Comparison of ENCODE assay signal across 9 cellular contexts in genomic region chr10:84613336-84614021, GRCh38.
DNase-seq lines count a peak whose midpoint lies in the region; ATAC-seq, FAIRE-seq and TF ChIP-seq lines count a peak whose summit lies in the region.
"Had no signal": no experiment of that assay in that cellular context is flagged by ENCODE, and none has a peak within 500 bp of the region (broad histone marks: within the 10 kb centered on the region; RNA-seq: fewer than 3 reads in every experiment).

No MANE protein-coding gene starts in this region.

- H3K9ac ChIP-seq in Loucy (ENCODE audit: low read depth, low read length, poor library complexity, severe bottlenecking) (no peak overlapping the region), SU-DHL-6 (ENCODE audit: low read length) (no peak overlapping the region), iPS-20b (ENCODE audit: low read depth, low read length) (no peak overlapping the region)

- TF ChIP-seq CTCF in GM20000 (IDR thresholded peaks at IDR 0.05; ENCODE audit: extremely low read depth, missing control alignments) (no peak), Loucy (conservative IDR thresholded peaks at IDR 0.05; ENCODE audit: low read length) (peak; percentile 55), SU-DHL-6 (IDR thresholded peaks at IDR 0.05; ENCODE audit: insufficient read depth, low read length, poor library complexity, severe bottlenecking) (peak; percentile 16)

- DNase-seq in Caki2 (ENCODE audit: low read depth) (peak; percentile 46), GM20000 (ENCODE audit: low spot score) (peak; percentile 24), urothelium cell line (ENCODE audit: low spot score) (peak; percentile 71)
- DNase-seq in stimulated activated CD4-positive, alpha-beta T cell treated with anti-CD3 and anti-CD28 coated beads, Interleukin-4, amount 100 ng/mL, for 4 hours = no peak

- H2AFZ ChIP-seq in Loucy (ENCODE audit: low read length) (peak overlapping the region; percentile 67; the same call in 1 of the 2 replicates), SU-DHL-6 (ENCODE audit: low read depth, low read length, severe bottlenecking) (no peak overlapping the region)

- in situ Hi-C loops in Caki2 (cut with HindIII; ENCODE audit: low pct_unique_long_range_greater_than_20kb, low sequenced_read_pairs) = no loop called here

- no peaks in the 10 kb centered on the region for H3K27me3 ChIP-seq in Loucy (ENCODE audit: insufficient read depth, low read length, poor library complexity, severe bottlenecking)
- H3K27me3 ChIP-seq in SU-DHL-6 (ENCODE audit: low read length) = no peaks in the 10 kb centered on the region
- no peaks in the 10 kb centered on the region for H3K27me3 ChIP-seq in iPS-20b (ENCODE audit: insufficient read depth, low read length)

- H3K9me2 ChIP-seq in Loucy (replicated peaks; ENCODE audit: low read depth, low read length) (no peaks in the 10 kb centered on the region), SU-DHL-6 (replicated peaks; ENCODE audit: insufficient read depth, low read length) (no peaks in the 10 kb centered on the region)

- H3F3A ChIP-seq in Loucy (ENCODE audit: low read depth) (no peaks in the 10 kb centered on the region), SU-DHL-6 (ENCODE audit: insufficient read depth) (no peaks in the 10 kb centered on the region)

- no peak for ATAC-seq in GM18505 (IDR thresholded peaks at IDR 0.05; ENCODE audit: unreplicated experiment)

- H3K27ac ChIP-seq in SU-DHL-6 (ENCODE audit: low read depth, low read length) (no peak overlapping the region), iPS-20b (ENCODE audit: low read length) (no peak overlapping the region)
- H3K27ac ChIP-seq: HL-60 had no signal

- H3K79me2 ChIP-seq in Loucy (ENCODE audit: insufficient read depth, low read length) = no peaks in the 10 kb centered on the region
- no peaks in the 10 kb centered on the region for H3K79me2 ChIP-seq in SU-DHL-6 (ENCODE audit: insufficient read depth, low read length)

- TF ChIP-seq POLR2A in GM18505 (IDR thresholded peaks at IDR 0.05; ENCODE audit: borderline replicate concordance, extremely low read depth, insufficient read depth, insufficient read length) = no peak

- H3K4me1 ChIP-seq in Loucy (ENCODE audit: insufficient read depth, low read length, poor library complexity, severe bottlenecking) (no peaks in the 10 kb centered on the region), iPS-20b (ENCODE audit: insufficient read depth, low read length) (no peaks in the 10 kb centered on the region; the same call in 1 of the 2 replicates)

- H3K4me3 ChIP-seq in Loucy (ENCODE audit: low read length, poor library complexity, severe bottlenecking) (no peak overlapping the region), SU-DHL-6 (ENCODE audit: insufficient read depth, low read length, poor library complexity, severe bottlenecking) (no peak overlapping the region), iPS-20b (ENCODE audit: low read length) (peak overlapping the region; percentile 22; the same call in 1 of the 2 replicates)

- FAIRE-seq in urothelium cell line (lab: Jason Lieb, UNC) = no peak

- H3K4me2 ChIP-seq in Loucy (ENCODE audit: low read depth, low read length, poor library complexity, severe bottlenecking) (no peak overlapping the region), SU-DHL-6 (ENCODE audit: low read depth, low read length, poor library complexity, severe bottlenecking) (no peak overlapping the region)

- H3K36me3 ChIP-seq in Loucy (ENCODE audit: insufficient read depth, low read length) = no peaks in the 10 kb centered on the region
- no peaks in the 10 kb centered on the region for H3K36me3 ChIP-seq in SU-DHL-6 (ENCODE audit: low read length)
- H3K36me3 ChIP-seq in iPS-20b (ENCODE audit: insufficient read depth, low read depth, low read length) = no peaks in the 10 kb centered on the region

- H3K9me3 ChIP-seq in Loucy (ENCODE audit: insufficient read depth, low read depth, low read length) (no peaks in the 10 kb centered on the region), SU-DHL-6 (ENCODE audit: insufficient read depth, low read length) (no peaks in the 10 kb centered on the region), iPS-20b (ENCODE audit: insufficient read depth, low read depth, low read length) (no peaks in the 10 kb centered on the region)

- no peaks in the 10 kb centered on the region for H4K20me1 ChIP-seq in Loucy (ENCODE audit: insufficient read depth, low read length, poor library complexity, severe bottlenecking)
- H4K20me1 ChIP-seq in SU-DHL-6 (ENCODE audit: low read depth, low read length) = no peaks in the 10 kb centered on the region

Comparison
In these comparisons a context has a peak if more than half of its experiments do, and no peak if none do; other contexts are left out.
1. DNase-seq: peak in Caki2 (single experiment), GM20000 (single experiment) and urothelium cell line (single experiment); none in stimulated activated CD4-positive, alpha-beta T cell treated with anti-CD3 and anti-CD28 coated beads, Interleukin-4, amount 100 ng/mL, for 4 hours (0 of 2).